Comparison of ENCODE assay signal across 28 cellular contexts in the genomic region with DNA sequence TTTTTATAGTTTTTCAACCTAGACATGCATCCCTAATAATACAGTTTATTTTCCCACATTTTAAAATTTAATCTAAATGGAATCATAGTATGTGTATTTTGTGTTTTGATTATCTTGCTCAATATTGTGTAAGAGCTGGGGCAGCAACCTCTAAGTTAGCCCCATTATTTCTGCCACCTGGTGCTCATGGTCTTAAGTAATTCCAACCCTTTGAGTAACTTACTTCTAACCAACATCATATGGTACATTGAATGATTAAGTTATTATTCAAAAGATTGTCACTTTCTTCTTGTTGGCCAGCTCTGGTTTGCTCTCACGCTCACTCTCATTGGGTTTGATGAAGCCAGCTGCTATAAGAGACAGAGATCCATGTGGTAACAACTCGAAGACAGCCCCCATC. TPM values are rescaled to one million over a fixed set of nuclear protein-coding genes. Genes with fewer than 3 reads are reported as not detected.
DNase-seq lines count a peak whose midpoint lies in the region; ATAC-seq, FAIRE-seq and TF ChIP-seq lines count a peak whose summit lies in the region.
"Had no signal": no experiment of that assay in that cellular context is flagged by ENCODE, and none has a peak within 500 bp of the region (broad histone marks: within the 10 kb centered on the region; RNA-seq: fewer than 3 reads in every experiment).

No MANE protein-coding gene starts in this region.

- peaks cover 2% of the 10 kb centered on the region; the same call in 1 of the 3 replicates for H3K4me1 Mint-ChIP-seq in GM23338
- H3K4me1 Mint-ChIP-seq in CD14-positive monocyte, result peaks cover 16% of the 10 kb centered on the region
- no peaks in the 10 kb centered on the region for H3K4me1 Mint-ChIP-seq in natural killer cell treated with Interleukin-12 subunit alpha and Interleukin-12 subunit beta and Interleukin-15 and Interleukin-18, amount 100 ng/mL, for 72 hours (ENCODE audit: low read depth in 2 of 2)

- no peak overlapping the region for H3K56ac ChIP-seq in H1 (replicated peaks; ENCODE audit: insufficient read length, low read depth, low read length)

- no peak overlapping the region for H3K4me3 ChIP-seq in GM23338
- H3K4me3 ChIP-seq in H1 (ENCODE audit: extremely low read depth in 1 of 4, insufficient read depth in 2 of 4, low read depth in 3 of 4, low read length in 4 of 4), result no peak overlapping the region
- no peak overlapping the region for H3K4me3 ChIP-seq in foreskin fibroblast (ENCODE audit: low read depth in 1 of 2, low read length in 2 of 2)
- H3K4me3 ChIP-seq: BLaER1 treated with 17β-estradiol and CSF1 and Interleukin-3, amounts not matched to agents 10 nM and 100 nM; Peyer's patch; SJCRH30 had no signal

- H4K91ac ChIP-seq in H1 (replicated peaks; ENCODE audit: insufficient read length, low read length), result no peak overlapping the region

- POLR2A ChIA-PET in H1 (lab: Charles Lee; ENCODE audit: partially characterized antibody), result no interaction called here

- no peaks in the 10 kb centered on the region for H3K23me2 ChIP-seq in H1 (ENCODE audit: low read depth, low read length)

- H2BK120ac ChIP-seq in H1 (replicated peaks; ENCODE audit: low read depth, low read length), result no peak overlapping the region

- no peak overlapping the region for H3K27ac ChIP-seq in GM23338 (ENCODE audit: low read depth)
- H3K27ac ChIP-seq in H1 (ENCODE audit: low read depth, low read length), result no peak overlapping the region
- H3K27ac ChIP-seq: BLaER1 treated with 17β-estradiol and CSF1 and Interleukin-3, amounts not matched to agents 10 nM and 100 nM; Peyer's patch; SJCRH30 had no signal

- H2AFZ ChIP-seq in GM23338, result 0 out of 2 replicates have a peak overlapping the region, but pooled peaks have one; percentile 65
- H2AFZ ChIP-seq in H1 (ENCODE audit: low read length), result 0 out of 2 replicates have a peak overlapping the region, but pooled peaks have one; percentile 30

- CTCF ChIA-PET in H1 (lab: Charles Lee; ENCODE audit: partially characterized antibody), result no interaction called here

- H2BK5ac ChIP-seq in H1 (ENCODE audit: low read depth, low read length), result no peak overlapping the region

- FAIRE-seq in H1 (lab: Jason Lieb, UNC), result no peak
- FAIRE-seq: GM19239 had no signal

- WGBS in H1 (ENCODE audit: extremely low coverage in 1 of 2, insufficient coverage in 1 of 2, insufficient read length in 1 of 2, insufficient replicate concordance in 2 of 2, low coverage in 1 of 2, low lambda C conversion rate in 2 of 2, missing lambda C conversion rate in 1 of 2), 2 experiments, result 87% methylated on average over 2 of the region's 2 CpGs; no CpG with 5 or more reads in 1 of the 2 experiments

- TF ChIP-seq RAD21 in H1 (IDR thresholded peaks at IDR 0.05 in 1 of 2, conservative IDR thresholded peaks at IDR 0.05 in 1 of 2; ENCODE audit: low read depth in 2 of 2, low read length in 2 of 2), result no peak

- no peaks in the 10 kb centered on the region; the same call in 2 of the 3 replicates for H3K9me3 Mint-ChIP-seq in GM23338
- H3K9me3 Mint-ChIP-seq in CD14-positive monocyte, result peaks cover 0 to 2% (median 0%) of the 10 kb centered on the region in 7 donors
- H3K9me3 Mint-ChIP-seq in natural killer cell treated with Interleukin-12 subunit alpha and Interleukin-12 subunit beta and Interleukin-15 and Interleukin-18, amount 100 ng/mL, for 72 hours, result no peaks in the 10 kb centered on the region
- H3K9me3 Mint-ChIP-seq: CD8-positive, alpha-beta memory T cell; HFFc6; T-cell had no signal

- no peak overlapping the region for H2BK15ac ChIP-seq in H1 (ENCODE audit: low read length)

- no peak overlapping the region for H2BK20ac ChIP-seq in H1 (ENCODE audit: low read length)

- H3K9me3 ChIP-seq in H1 (ENCODE audit: insufficient read depth in 2 of 2, low read depth in 1 of 2, low read length in 1 of 2), result no peaks in the 10 kb centered on the region; a peak in 1 of 4 replicates
- H3K9me3 ChIP-seq: Peyer's patch, SJCRH30 had no signal

- H2AK5ac ChIP-seq in H1 (ENCODE audit: low read depth, low read length), result no peak overlapping the region

- intact Hi-C loops in CD14-positive monocyte (cut with micrococcal nuclease), result no loop called here

- H3K27ac Mint-ChIP-seq in GM23338, result no peak overlapping the region
- no peak overlapping the region for H3K27ac Mint-ChIP-seq in CD14-positive monocyte
- no peak overlapping the region for H3K27ac Mint-ChIP-seq in natural killer cell treated with Interleukin-12 subunit alpha and Interleukin-12 subunit beta and Interleukin-15 and Interleukin-18, amount 100 ng/mL, for 72 hours
- H3K27ac Mint-ChIP-seq: CD8-positive, alpha-beta memory T cell; HFFc6; T-cell had no signal

- no peak overlapping the region for H4K5ac ChIP-seq in H1 (ENCODE audit: insufficient read length, low read depth, low read length)

- no peak overlapping the region for H3K14ac ChIP-seq in H1 (ENCODE audit: insufficient read length)

- H3K4me1 ChIP-seq in GM23338 (ENCODE audit: insufficient read depth), result no peaks in the 10 kb centered on the region
- no peaks in the 10 kb centered on the region for H3K4me1 ChIP-seq in H1 (replicated peaks in 1 of 4; ENCODE audit: control insufficient read depth in 3 of 4, insufficient read depth in 4 of 4, low read length in 3 of 4)
- H3K4me1 ChIP-seq: Peyer's patch, SJCRH30 had no signal

- H3K23ac ChIP-seq in H1 (ENCODE audit: insufficient read length), result no peak overlapping the region

- H3K4ac ChIP-seq in H1 (replicated peaks; ENCODE audit: insufficient read length, low read depth, low read length), result no peak overlapping the region

- H3K36me3 ChIP-seq in GM23338 (ENCODE audit: insufficient read depth) (no peaks in the 10 kb centered on the region), H1 (ENCODE audit: control insufficient read depth in 2 of 4, insufficient read depth in 4 of 4, low read length in 3 of 4) (no peaks in the 10 kb centered on the region)
- H3K36me3 ChIP-seq: BLaER1 treated with 17β-estradiol and CSF1 and Interleukin-3, amounts not matched to agents 10 nM and 100 nM; Peyer's patch; SJCRH30 had no signal

- DNase-seq in AG09319 (ENCODE audit: extremely low read depth, low read depth) (peak; percentile 24), GM23338 (ENCODE audit: low spot score) (no peak), H1 (ENCODE audit: low read depth in 1 of 2, low spot score in 2 of 2) (no peak), foreskin fibroblast (peak; percentile 77 to 88), CD14-positive monocyte (ENCODE audit: low spot score) (no peak), Ammon's horn (ENCODE audit: low spot score) (no peak)
- no peak for DNase-seq in natural killer cell treated with Interleukin-12 subunit alpha and Interleukin-12 subunit beta and Interleukin-15 and Interleukin-18, amount 100 ng/mL, for 72 hours (ENCODE audit: low spot score)
- DNase-seq: Calu3; CD8-positive, alpha-beta memory T cell; GF-D8; H7; HFFc6; KG1; NCI-H1105; NCI-H1694 treated with DMSO at 0.1 percent for 48 hours; NCI-H2081 treated with DMSO at 0.1 percent for 48 hours; NCI-H2171 treated with DMSO at 0.1 percent for 48 hours; NCI-H446; NCI-H526; Peyer's patch; SJCRH30; T-cell had no signal

- H3K79me2 ChIP-seq in GM23338 (replicated peaks; ENCODE audit: insufficient read depth) (no peaks in the 10 kb centered on the region), H1 (ENCODE audit: control insufficient read depth in 1 of 2, insufficient read depth in 2 of 2, low read length in 2 of 2) (no peaks in the 10 kb centered on the region)

- no peaks in the 10 kb centered on the region for H3K27me3 ChIP-seq in GM23338 (ENCODE audit: insufficient read depth)
- no peaks in the 10 kb centered on the region for H3K27me3 ChIP-seq in H1 (replicated peaks in 1 of 4; ENCODE audit: control insufficient read depth in 3 of 4, extremely low read depth in 1 of 4, insufficient read depth in 3 of 4, low read length in 3 of 4)
- H3K27me3 ChIP-seq: Peyer's patch, SJCRH30 had no signal

- H3K4me2 ChIP-seq in GM23338 (no peak overlapping the region), H1 (ENCODE audit: insufficient read depth in 1 of 2, low read depth in 2 of 2, low read length in 2 of 2) (no peak overlapping the region)
- H3K4me2 ChIP-seq: BLaER1 treated with 17β-estradiol and CSF1 and Interleukin-3, amounts not matched to agents 10 nM and 100 nM had no signal

- H3K27me3 Mint-ChIP-seq in GM23338 (ENCODE audit: insufficient read depth, low read depth, poor library complexity) (peaks cover 2% of the 10 kb centered on the region), CD14-positive monocyte (ENCODE audit: low read depth in 3 of 3) (peaks cover 0 to 7% (median 2%) of the 10 kb centered on the region in 3 donors)
- H3K27me3 Mint-ChIP-seq in natural killer cell treated with Interleukin-12 subunit alpha and Interleukin-12 subunit beta and Interleukin-15 and Interleukin-18, amount 100 ng/mL, for 72 hours, result peaks cover 11 to 24% of the 10 kb centered on the region in 2 donors

- H3K18ac ChIP-seq in H1 (ENCODE audit: extremely low read depth, low read length), result no peak overlapping the region

- H4K20me1 ChIP-seq in GM23338 (replicated peaks; ENCODE audit: insufficient read depth) (no peaks in the 10 kb centered on the region; the same call in 1 of the 2 replicates), H1 (replicated peaks in 1 of 2; ENCODE audit: control insufficient read depth in 1 of 2, insufficient read depth in 2 of 2, low read length in 2 of 2) (no peaks in the 10 kb centered on the region)
- H4K20me1 ChIP-seq: BLaER1 treated with 17β-estradiol and CSF1 and Interleukin-3, amounts not matched to agents 10 nM and 100 nM had no signal

- no peak for ATAC-seq in GM23338
- ATAC-seq in HG02884 (IDR thresholded peaks at IDR 0.05; ENCODE audit: unreplicated experiment), result no peak
- ATAC-seq in natural killer cell treated with Interleukin-12 subunit alpha and Interleukin-12 subunit beta and Interleukin-15 and Interleukin-18, amount 100 ng/mL, for 72 hours, result no peak
- ATAC-seq: T-cell had no signal

- H3K79me1 ChIP-seq in H1 (ENCODE audit: low read depth, low read length), result no peaks in the 10 kb centered on the region

- TF ChIP-seq POLR2A in H1 (IDR thresholded peaks at IDR 0.05; ENCODE audit: control extremely low read depth in 1 of 2, low read depth in 2 of 2, low read length in 2 of 2), result no peak

- no peak overlapping the region for H4K8ac ChIP-seq in H1 (ENCODE audit: extremely low read depth, insufficient read depth, low read length)

- no peaks in the 10 kb centered on the region for H3F3A ChIP-seq in GM23338 (replicated peaks; ENCODE audit: low read depth)

- no peak overlapping the region for H3K4me3 Mint-ChIP-seq in GM23338
- no peak overlapping the region for H3K4me3 Mint-ChIP-seq in CD14-positive monocyte
- H3K4me3 Mint-ChIP-seq in natural killer cell treated with Interleukin-12 subunit alpha and Interleukin-12 subunit beta and Interleukin-15 and Interleukin-18, amount 100 ng/mL, for 72 hours, result no peak overlapping the region
- H3K4me3 Mint-ChIP-seq: CD8-positive, alpha-beta memory T cell; HFFc6; T-cell had no signal

- no peak for TF ChIP-seq CTCF in AG09319 (IDR thresholded peaks at IDR 0.05; ENCODE audit: low read depth, low read length)
- no peak for TF ChIP-seq CTCF in GM23338 (conservative IDR thresholded peaks at IDR 0.05; ENCODE audit: low read depth in 2 of 2)
- no peak for TF ChIP-seq CTCF in H1 (IDR thresholded peaks at IDR 0.05; ENCODE audit: control extremely low read depth in 1 of 3, insufficient read depth in 1 of 3, low read depth in 1 of 3, low read length in 3 of 3)
- no peak for TF ChIP-seq CTCF in foreskin fibroblast (IDR thresholded peaks at IDR 0.05; ENCODE audit: low read depth, low read length)
- no peak for TF ChIP-seq CTCF in CD14-positive monocyte (IDR thresholded peaks at IDR 0.05)

- H3K9me2 ChIP-seq in GM23338 (ENCODE audit: insufficient read depth), result no peaks in the 10 kb centered on the region

- TF ChIP-seq EP300 in H1 (IDR thresholded peaks at IDR 0.05; ENCODE audit: borderline replicate concordance in 1 of 2, low read depth in 2 of 2, low read length in 2 of 2), result no peak

- H3K36me3 Mint-ChIP-seq in GM23338 (ENCODE audit: low read depth) (no peaks in the 10 kb centered on the region), CD14-positive monocyte (no peaks in the 10 kb centered on the region)
- H3K36me3 Mint-ChIP-seq in natural killer cell treated with Interleukin-12 subunit alpha and Interleukin-12 subunit beta and Interleukin-15 and Interleukin-18, amount 100 ng/mL, for 72 hours, result no peaks in the 10 kb centered on the region
- H3K36me3 Mint-ChIP-seq: CD8-positive, alpha-beta memory T cell; T-cell had no signal

- no peak overlapping the region for H2BK12ac ChIP-seq in H1 (ENCODE audit: low read depth, low read length)

- no peak overlapping the region for H3K9ac ChIP-seq in H1 (replicated peaks in 1 of 4; ENCODE audit: extremely low read depth in 1 of 4, low read depth in 3 of 4, low read length in 3 of 4)
- H3K9ac ChIP-seq: BLaER1 treated with 17β-estradiol and CSF1 and Interleukin-3, amounts not matched to agents 10 nM and 100 nM had no signal

RNA-seq across cellular contexts. Expression of gene KRTAP4-3, which starts 3.9 kb away (rescaled TPM):
- total RNA-seq in GM23338 (2014; rRNA removed; shearing (Covaris generic)), result not detected in 2 replicates
- polyA plus RNA-seq in GM23338 (2016; fragmentation: Nextera tagmentation; extraction: Ambion mirVana) (not detected in 2 replicates), H1 (2011; rRNA removed) (not detected in 2 replicates), CD14-positive monocyte (not detected)
- not detected in 2 replicates for total RNA-seq in H1 (2021; fragmentation: NEBNext Ultra II Directional; extraction: Animal tissue kit (Norgen Biotek cat#: 25700))
- polyA plus RNA-seq in H1 (2011; cell fraction: cytosol; rRNA removed), result not detected
- not detected for polyA plus RNA-seq in H1 (2011; cell fraction: nucleus; rRNA removed)
- not detected in 4 replicates for polyA plus RNA-seq in H1 (2012, experiment 1 of 2)
- not detected for polyA plus RNA-seq in H1 (2012, experiment 2 of 2)
- not detected for polyA plus RNA-seq in H1 (2013, experiment 1 of 2)
- polyA plus RNA-seq in H1 (2013, experiment 2 of 2), result not detected
- polyA minus RNA-seq in H1 (2011; rRNA and poly(A)+ RNA removed), result not detected in 2 replicates
- polyA minus RNA-seq in H1 (2011; cell fraction: cytosol; rRNA and poly(A)+ RNA removed), result not detected
- not detected for polyA minus RNA-seq in H1 (2011; cell fraction: nucleus; rRNA and poly(A)+ RNA removed)
- not detected for total RNA-seq in natural killer cell treated with Interleukin-12 subunit alpha and Interleukin-12 subunit beta and Interleukin-15 and Interleukin-18, amount 100 ng/mL, for 72 hours
- total RNA-seq: Calu3; CD8-positive, alpha-beta memory T cell; Daoy; H7; HFFc6; HT1080; OCI-LY7; Peyer's patch; SJCRH30; T-cell had no signal
- polyA plus RNA-seq: CD8-positive, alpha-beta memory T cell had no signal

RNA-seq across cellular contexts. Expression of gene KRTAP4-2, which starts 6.1 kb away (rescaled TPM):
- not detected in 2 replicates for total RNA-seq in GM23338 (2014; rRNA removed; shearing (Covaris generic))
- polyA plus RNA-seq in GM23338 (2016; fragmentation: Nextera tagmentation; extraction: Ambion mirVana) (not detected in 2 replicates), H1 (2011; rRNA removed) (not detected in 2 replicates), CD14-positive monocyte (not detected)
- total RNA-seq in H1 (2021; fragmentation: NEBNext Ultra II Directional; extraction: Animal tissue kit (Norgen Biotek cat#: 25700)), result not detected in 2 replicates
- not detected for polyA plus RNA-seq in H1 (2011; cell fraction: cytosol; rRNA removed)
- not detected for polyA plus RNA-seq in H1 (2011; cell fraction: nucleus; rRNA removed)
- not detected in 4 replicates for polyA plus RNA-seq in H1 (2012, experiment 1 of 2)
- polyA plus RNA-seq in H1 (2012, experiment 2 of 2), result not detected
- polyA plus RNA-seq in H1 (2013, experiment 1 of 2), result not detected
- not detected for polyA plus RNA-seq in H1 (2013, experiment 2 of 2)
- polyA minus RNA-seq in H1 (2011; rRNA and poly(A)+ RNA removed), result not detected in 2 replicates
- not detected for polyA minus RNA-seq in H1 (2011; cell fraction: cytosol; rRNA and poly(A)+ RNA removed)
- not detected for polyA minus RNA-seq in H1 (2011; cell fraction: nucleus; rRNA and poly(A)+ RNA removed)
- not detected for total RNA-seq in natural killer cell treated with Interleukin-12 subunit alpha and Interleukin-12 subunit beta and Interleukin-15 and Interleukin-18, amount 100 ng/mL, for 72 hours
- total RNA-seq: Calu3; CD8-positive, alpha-beta memory T cell; Daoy; H7; HFFc6; HT1080; OCI-LY7; Peyer's patch; T-cell had no signal
- polyA plus RNA-seq: CD8-positive, alpha-beta memory T cell had no signal

RNA-seq across cellular contexts. Expression of gene KRTAP4-4, which starts 11.3 kb away (rescaled TPM):
- total RNA-seq in GM23338 (2014; rRNA removed; shearing (Covaris generic)), result not detected in 2 replicates
- polyA plus RNA-seq in GM23338 (2016; fragmentation: Nextera tagmentation; extraction: Ambion mirVana) (not detected in 2 replicates), H1 (2011; rRNA removed) (not detected in 2 replicates), CD14-positive monocyte (not detected)
- not detected in 2 replicates for total RNA-seq in H1 (2021; fragmentation: NEBNext Ultra II Directional; extraction: Animal tissue kit (Norgen Biotek cat#: 25700))
- polyA plus RNA-seq in H1 (2011; cell fraction: cytosol; rRNA removed), result not detected
- not detected for polyA plus RNA-seq in H1 (2011; cell fraction: nucleus; rRNA removed)
- polyA plus RNA-seq in H1 (2012, experiment 1 of 2), result not detected in 4 replicates
- not detected for polyA plus RNA-seq in H1 (2012, experiment 2 of 2)
- not detected for polyA plus RNA-seq in H1 (2013, experiment 1 of 2)
- polyA plus RNA-seq in H1 (2013, experiment 2 of 2), result not detected
- not detected in 2 replicates for polyA minus RNA-seq in H1 (2011; rRNA and poly(A)+ RNA removed)
- not detected for polyA minus RNA-seq in H1 (2011; cell fraction: cytosol; rRNA and poly(A)+ RNA removed)
- polyA minus RNA-seq in H1 (2011; cell fraction: nucleus; rRNA and poly(A)+ RNA removed), result not detected
- not detected for total RNA-seq in natural killer cell treated with Interleukin-12 subunit alpha and Interleukin-12 subunit beta and Interleukin-15 and Interleukin-18, amount 100 ng/mL, for 72 hours
- total RNA-seq: Calu3; CD8-positive, alpha-beta memory T cell; Daoy; H7; HFFc6; HT1080; OCI-LY7; Peyer's patch; SJCRH30; T-cell had no signal
- polyA plus RNA-seq: CD8-positive, alpha-beta memory T cell had no signal

RNA-seq across cellular contexts. Expression of gene KRTAP4-1, which starts 12.8 kb away (rescaled TPM):
- total RNA-seq in GM23338 (2014; rRNA removed; shearing (Covaris generic)), result not detected in 2 replicates
- not detected in 2 replicates for polyA plus RNA-seq in GM23338 (2016; fragmentation: Nextera tagmentation; extraction: Ambion mirVana)
- not detected in 2 replicates for total RNA-seq in H1 (2021; fragmentation: NEBNext Ultra II Directional; extraction: Animal tissue kit (Norgen Biotek cat#: 25700))
- 0.16 TPM in 1 of 2 replicates, not detected in the other for polyA plus RNA-seq in H1 (2011; rRNA removed)
- not detected for polyA plus RNA-seq in H1 (2011; cell fraction: cytosol; rRNA removed)
- polyA plus RNA-seq in H1 (2011; cell fraction: nucleus; rRNA removed), result not detected
- polyA plus RNA-seq in H1 (2012, experiment 1 of 2), result not detected in 4 replicates
- not detected for polyA plus RNA-seq in H1 (2012, experiment 2 of 2)
- not detected for polyA plus RNA-seq in H1 (2013, experiment 1 of 2)
- polyA plus RNA-seq in H1 (2013, experiment 2 of 2), result 0.09 TPM
- not detected in 2 replicates for polyA minus RNA-seq in H1 (2011; rRNA and poly(A)+ RNA removed)
- polyA minus RNA-seq in H1 (2011; cell fraction: cytosol; rRNA and poly(A)+ RNA removed), result not detected
- not detected for polyA minus RNA-seq in H1 (2011; cell fraction: nucleus; rRNA and poly(A)+ RNA removed)
- not detected for polyA plus RNA-seq in CD14-positive monocyte
- not detected for total RNA-seq in natural killer cell treated with Interleukin-12 subunit alpha and Interleukin-12 subunit beta and Interleukin-15 and Interleukin-18, amount 100 ng/mL, for 72 hours
- total RNA-seq: Calu3; CD8-positive, alpha-beta memory T cell; Daoy; HFFc6; HT1080; OCI-LY7; Peyer's patch; SJCRH30; T-cell had no signal
- polyA plus RNA-seq: CD8-positive, alpha-beta memory T cell had no signal

RNA-seq across cellular contexts. Expression of gene KRTAP9-1, which starts 17.8 kb away (rescaled TPM):
- total RNA-seq in GM23338 (2014; rRNA removed; shearing (Covaris generic)), result not detected in 2 replicates
- polyA plus RNA-seq in GM23338 (2016; fragmentation: Nextera tagmentation; extraction: Ambion mirVana) (not detected in 2 replicates), H1 (2011; rRNA removed) (not detected in 2 replicates), CD14-positive monocyte (not detected)
- total RNA-seq in H1 (2021; fragmentation: NEBNext Ultra II Directional; extraction: Animal tissue kit (Norgen Biotek cat#: 25700)), result not detected in 2 replicates
- not detected for polyA plus RNA-seq in H1 (2011; cell fraction: cytosol; rRNA removed)
- not detected for polyA plus RNA-seq in H1 (2011; cell fraction: nucleus; rRNA removed)
- not detected in 4 replicates for polyA plus RNA-seq in H1 (2012, experiment 1 of 2)
- not detected for polyA plus RNA-seq in H1 (2012, experiment 2 of 2)
- polyA plus RNA-seq in H1 (2013, experiment 1 of 2), result not detected
- polyA plus RNA-seq in H1 (2013, experiment 2 of 2), result not detected
- not detected in 2 replicates for polyA minus RNA-seq in H1 (2011; rRNA and poly(A)+ RNA removed)
- not detected for polyA minus RNA-seq in H1 (2011; cell fraction: cytosol; rRNA and poly(A)+ RNA removed)
- polyA minus RNA-seq in H1 (2011; cell fraction: nucleus; rRNA and poly(A)+ RNA removed), result not detected
- not detected for total RNA-seq in natural killer cell treated with Interleukin-12 subunit alpha and Interleukin-12 subunit beta and Interleukin-15 and Interleukin-18, amount 100 ng/mL, for 72 hours
- total RNA-seq: Calu3; CD8-positive, alpha-beta memory T cell; Daoy; H7; HFFc6; HT1080; OCI-LY7; Peyer's patch; SJCRH30; T-cell had no signal
- polyA plus RNA-seq: CD8-positive, alpha-beta memory T cell had no signal

Comparison
In these comparisons a context has a peak if more than half of its experiments do, and no peak if none do; other contexts are left out.
1. DNase-seq: peak in AG09319 (single experiment) and foreskin fibroblast (2 of 2); none in GM23338 (single experiment), H1 (0 of 2), CD14-positive monocyte (single experiment), natural killer cell treated with Interleukin-12 subunit alpha and Interleukin-12 subunit beta and Interleukin-15 and Interleukin-18, amount 100 ng/mL, for 72 hours (single experiment) and Ammon's horn (single experiment).